24 cellular contexts compared by ENCODE assay signal in genomic region chr10:62715383-62715782, GRCh38.
"Had no signal": no experiment of that assay in that cellular context is flagged by ENCODE, and none has a peak within 500 bp of the region (broad histone marks: within the 10 kb centered on the region; RNA-seq: fewer than 3 reads in every experiment).

No MANE protein-coding gene starts in this region.

- H3K27ac Mint-ChIP-seq: activated CD8-positive, alpha-beta memory T cell treated with anti-CD3 and anti-CD28 coated beads, Interleukin-2, amount 10 ng/mL, durations not matched to agents 7 days and 5 days; activated naive CD8-positive, alpha-beta T cell treated with anti-CD3 and anti-CD28 coated beads, Interleukin-2, amount 10 ng/mL, durations not matched to agents 7 days and 5 days had no signal

- H3K4me1 Mint-ChIP-seq: activated naive CD8-positive, alpha-beta T cell treated with anti-CD3 and anti-CD28 coated beads, Interleukin-2, amount 10 ng/mL, durations not matched to agents 7 days and 5 days had no signal

- H3K4me3 Mint-ChIP-seq: activated CD8-positive, alpha-beta memory T cell treated with anti-CD3 and anti-CD28 coated beads, Interleukin-2, amount 10 ng/mL, durations not matched to agents 7 days and 5 days; activated naive CD8-positive, alpha-beta T cell treated with anti-CD3 and anti-CD28 coated beads, Interleukin-2, amount 10 ng/mL, durations not matched to agents 7 days and 5 days had no signal

- H3K27me3 Mint-ChIP-seq: activated naive CD8-positive, alpha-beta T cell treated with anti-CD3 and anti-CD28 coated beads, Interleukin-2, amount 10 ng/mL, durations not matched to agents 7 days and 5 days had no signal

- H3K9me3 ChIP-seq: body of pancreas, Peyer's patch, SJCRH30, SK-N-SH had no signal

- H3K36me3 ChIP-seq: Peyer's patch, SJCRH30 had no signal

- DNase-seq: activated CD4-positive, alpha-beta T cell treated with anti-CD3 and anti-CD28 coated beads for 4 hours; activated CD8-positive, alpha-beta memory T cell treated with anti-CD3 and anti-CD28 coated beads, Interleukin-2, amount 10 ng/mL, durations not matched to agents 7 days and 5 days; activated effector memory CD4-positive, alpha-beta T cell treated with Interleukin-2 at 50 U/mL for 16 hours; activated naive CD4-positive, alpha-beta T cell; activated naive CD8-positive, alpha-beta T cell treated with anti-CD3 and anti-CD28 coated beads, Interleukin-2, amount 10 ng/mL, durations not matched to agents 7 days and 5 days; aorta; body of pancreas; central memory CD4-positive, alpha-beta T cell; Karpas-422; NCI-H1105 treated with DMSO at 0.1 percent for 48 hours; NCI-H1436 treated with DMSO at 0.1 percent for 48 hours; NCI-H187; NCI-H2081; NCI-H510A treated with DMSO at 0.1 percent for 48 hours; NCI-H69; Peyer's patch; Right ventricle myocardium superior; SJCRH30; SK-N-SH; T-helper 1 cell had no signal

- H3K4me1 ChIP-seq: body of pancreas, Peyer's patch had no signal

- FAIRE-seq: bronchial epithelial cell, K562 had no signal

- H3K4me3 ChIP-seq: body of pancreas, K562, Peyer's patch, SJCRH30 had no signal

- ATAC-seq: activated CD8-positive, alpha-beta memory T cell treated with anti-CD3 and anti-CD28 coated beads, Interleukin-2, amount 10 ng/mL, durations not matched to agents 7 days and 5 days; body of pancreas; K562 had no signal

- H3K27ac ChIP-seq: body of pancreas, Peyer's patch, RWPE1, SJCRH30, VCaP had no signal

- H3K27me3 ChIP-seq: body of pancreas, Peyer's patch, SJCRH30 had no signal

- H3K9ac ChIP-seq: SK-N-SH had no signal

- H3K4me2 ChIP-seq: SK-N-SH had no signal
